ENCODE assay signal across 9 cellular contexts in genomic region chr12:442235-442884, GRCh38. TPM values are rescaled to one million over a fixed set of nuclear protein-coding genes. Genes with fewer than 3 reads are reported as not detected.
DNase-seq lines count a peak whose midpoint lies in the region; ATAC-seq and TF ChIP-seq lines count a peak whose summit lies in the region.
"Had no signal": no experiment of that assay in that cellular context is flagged by ENCODE, and none has a peak within 500 bp of the region (broad histone marks: within the 10 kb centered on the region; RNA-seq: fewer than 3 reads in every experiment).

No MANE protein-coding gene starts in this region.

- no peak overlapping the region for H4K12ac ChIP-seq in trophoblast cell (ENCODE audit: low read depth, low read length)

- intact Hi-C loops in CD14-positive monocyte (cut with micrococcal nuclease) = loop anchor here (2.0 to 5.0 kb wide), 2 partner anchors 104 to 105 kb away; no protein-coding TSS in a partner anchor

- H4K8ac ChIP-seq in trophoblast cell (ENCODE audit: low read depth, low read length) = no peak overlapping the region

- TF ChIP-seq CTCF in CD14-positive monocyte (IDR thresholded peaks at IDR 0.05) (peak; percentile 82), GM13977 (IDR thresholded peaks at IDR 0.05; ENCODE audit: extremely low read depth, insufficient read depth, missing control alignments) (peak; percentile 58), glutamatergic neuron (IDR thresholded peaks at IDR 0.05; ENCODE audit: partially characterized antibody, unreplicated experiment) (peak; percentile 84)

- H3K79me1 ChIP-seq in trophoblast cell (ENCODE audit: low read length) = no peaks in the 10 kb centered on the region

- H3K14ac ChIP-seq in trophoblast cell (ENCODE audit: low read length) = no peak overlapping the region

- H3K36me3 Mint-ChIP-seq in CD14-positive monocyte (peaks cover 29 to 37% of the 10 kb centered on the region in 2 donors), glutamatergic neuron (ENCODE audit: unreplicated experiment) (no peaks in the 10 kb centered on the region)

- H2AFZ ChIP-seq in trophoblast cell (ENCODE audit: insufficient read depth, low read length, poor library complexity) = no peak overlapping the region

- no peak overlapping the region for H2BK120ac ChIP-seq in trophoblast cell (ENCODE audit: insufficient read depth, low read length, poor library complexity)

- no peak overlapping the region for H3K18ac ChIP-seq in trophoblast cell (ENCODE audit: low read length)

- H3K9me3 ChIP-seq in trophoblast cell (ENCODE audit: insufficient read depth, low read depth, low read length) = no peaks in the 10 kb centered on the region
- H3K9me3 ChIP-seq: SJSA1 had no signal

- H2AK5ac ChIP-seq in trophoblast cell (ENCODE audit: low read length) = no peak overlapping the region

- DNase-seq in CD14-positive monocyte (ENCODE audit: low spot score) = no peak
- DNase-seq in GM13977 (ENCODE audit: low spot score) = no peak
- DNase-seq in NCI-H69 (lab: John Stamatoyannopoulos, UW) = peak; percentile 64
- peak; percentile 48 for DNase-seq in activated naive CD4-positive, alpha-beta T cell treated with Interleukin-2 at 50 U/mL for 16 hours
- DNase-seq in glutamatergic neuron = peak; percentile 67
- peak; percentile 60 to 87 for DNase-seq in trophoblast cell

- in situ Hi-C loops in GM13977 (cut with MboI; ENCODE audit: low pct_unique_long_range_greater_than_20kb, low sequenced_read_pairs, unreplicated experiment) = no loop called here

- no peak overlapping the region for H2BK12ac ChIP-seq in trophoblast cell (ENCODE audit: low read length)

- no peak overlapping the region for H3K4ac ChIP-seq in trophoblast cell (ENCODE audit: low read depth, low read length)

- no peak overlapping the region for H3K4me2 ChIP-seq in trophoblast cell (ENCODE audit: low read length)

- no peak overlapping the region for H4K91ac ChIP-seq in trophoblast cell (ENCODE audit: low read depth, low read length)

- WGBS in trophoblast cell (ENCODE audit: extremely low coverage, insufficient coverage, insufficient read length) = no CpG with 5 or more reads among the region's 16 CpGs

- H3K27me3 Mint-ChIP-seq in CD14-positive monocyte (ENCODE audit: low read depth in 3 of 3) (peaks cover 0 to 2% (median 0%) of the 10 kb centered on the region in 3 donors), glutamatergic neuron (ENCODE audit: unreplicated experiment) (no peaks in the 10 kb centered on the region)

- ATAC-seq in HG02763 (IDR thresholded peaks at IDR 0.05; ENCODE audit: unreplicated experiment) = no peak
- no peak for ATAC-seq in HG03469 (IDR thresholded peaks at IDR 0.05; ENCODE audit: unreplicated experiment)

- no peak overlapping the region for H3K27ac ChIP-seq in trophoblast cell (ENCODE audit: low read depth, low read length)
- H3K27ac ChIP-seq: SJSA1 had no signal

- H3K27ac Mint-ChIP-seq in CD14-positive monocyte = no peak overlapping the region
- H3K27ac Mint-ChIP-seq in glutamatergic neuron (ENCODE audit: unreplicated experiment) = no peak overlapping the region

- H3K27me3 ChIP-seq in trophoblast cell (ENCODE audit: insufficient read depth, low read length) = no peaks in the 10 kb centered on the region
- H3K27me3 ChIP-seq: SJSA1 had no signal

- H3K4me1 Mint-ChIP-seq in CD14-positive monocyte = no peaks in the 10 kb centered on the region
- H3K4me1 Mint-ChIP-seq in glutamatergic neuron (ENCODE audit: low read depth, unreplicated experiment) = no peaks in the 10 kb centered on the region

- no peak overlapping the region for H3K4me3 ChIP-seq in trophoblast cell (ENCODE audit: low read depth, low read length)
- H3K4me3 ChIP-seq: SJSA1 had no signal

- no peaks in the 10 kb centered on the region for H3K79me2 ChIP-seq in trophoblast cell (ENCODE audit: control insufficient read depth, insufficient read depth, low read length, poor library complexity)

- H3K36me3 ChIP-seq in trophoblast cell (ENCODE audit: control insufficient read depth in 1 of 2, insufficient read depth in 2 of 2, low read length in 2 of 2) = peaks cover 11 to 12% of the 10 kb centered on the region in 2 experiments

- no peak overlapping the region for H3K23ac ChIP-seq in trophoblast cell (ENCODE audit: low read length)

- H3K4me1 ChIP-seq in trophoblast cell (ENCODE audit: control insufficient read depth in 1 of 2, insufficient read depth in 2 of 2, low read length in 2 of 2) = no peaks in the 10 kb centered on the region
- H3K4me1 ChIP-seq: SJSA1 had no signal

- H3K4me3 Mint-ChIP-seq in CD14-positive monocyte = no peak overlapping the region
- H3K4me3 Mint-ChIP-seq in glutamatergic neuron (ENCODE audit: unreplicated experiment) = no peak overlapping the region

- no peak overlapping the region for H2BK5ac ChIP-seq in trophoblast cell (ENCODE audit: low read depth, low read length, poor library complexity)

- peaks cover 0 to 2% (median 0%) of the 10 kb centered on the region in 7 donors for H3K9me3 Mint-ChIP-seq in CD14-positive monocyte
- no peaks in the 10 kb centered on the region for H3K9me3 Mint-ChIP-seq in glutamatergic neuron (ENCODE audit: unreplicated experiment)

- H3K9ac ChIP-seq in trophoblast cell (ENCODE audit: low read length) = no peak overlapping the region

RNA-seq across cellular contexts. Expression of gene B4GALNT3, which starts 17.4 kb away (rescaled TPM):
- under 1 TPM in 1 of 2 donors, not detected in 1; 0.10 TPM for polyA plus RNA-seq in CD14-positive monocyte
- 3.3 TPM for total RNA-seq in glutamatergic neuron (ENCODE audit: unreplicated experiment)
- polyA plus RNA-seq in trophoblast cell (2013) = 7.0 and 7.6 TPM in 2 replicates
- total RNA-seq: SJSA1 had no signal

RNA-seq across cellular contexts. Expression of gene CCDC77, which starts 40.9 kb away (rescaled TPM):
- polyA plus RNA-seq in CD14-positive monocyte = 1 to 10 TPM; 4.1 to 5.1 TPM
- 17.1 TPM for total RNA-seq in glutamatergic neuron (ENCODE audit: unreplicated experiment)
- polyA plus RNA-seq in trophoblast cell (2013) = 16.0 and 17.0 TPM in 2 replicates

RNA-seq across cellular contexts. Expression of gene KDM5A, which starts 53.2 kb away (rescaled TPM):
- polyA plus RNA-seq in CD14-positive monocyte = 10 to 100 TPM; 17.1 to 31.4 TPM
- 86.4 TPM for total RNA-seq in glutamatergic neuron (ENCODE audit: unreplicated experiment)
- 19.7 and 22.9 TPM in 2 replicates for polyA plus RNA-seq in trophoblast cell (2013)

Comparison
In these comparisons a context has a peak if more than half of its experiments do, and no peak if none do; other contexts are left out.
1. DNase-seq: peak in NCI-H69 (single experiment), activated naive CD4-positive, alpha-beta T cell treated with Interleukin-2 at 50 U/mL for 16 hours (single experiment), glutamatergic neuron (single experiment) and trophoblast cell (2 of 2); none in CD14-positive monocyte (single experiment) and GM13977 (single experiment).
2. Peak in every context shown above with its lines, with median percentiles within 50 percentile points of each other: CTCF ChIP-seq.